ENCODE assay signal across 9 cellular contexts in genomic region chr18:63312731-63313408, GRCh38. TPM values are rescaled to one million over a fixed set of nuclear protein-coding genes. Genes with fewer than 3 reads are reported as not detected.
DNase-seq lines count a peak whose midpoint lies in the region; ATAC-seq lines count a peak whose summit lies in the region.
"Had no signal": no experiment of that assay in that cellular context is flagged by ENCODE, and none has a peak within 500 bp of the region (broad histone marks: within the 10 kb centered on the region; RNA-seq: fewer than 3 reads in every experiment).

No MANE protein-coding gene starts in this region.

- peaks cover 0 to 7% of the 10 kb centered on the region in 2 donors for H3K36me3 Mint-ChIP-seq in naive B cell

- H3K4me3 Mint-ChIP-seq in naive B cell = peak overlapping the region; percentile 59 to 99 (median 90)

- peaks cover 77 to 94% (median 89%) of the 10 kb centered on the region in 3 donors for H3K4me1 Mint-ChIP-seq in naive B cell

- H3K27ac Mint-ChIP-seq in naive B cell = peak overlapping the region; percentile 86 to 99 (median 96)

- no peaks in the 10 kb centered on the region for H3K27me3 Mint-ChIP-seq in naive B cell

- no peaks in the 10 kb centered on the region for H3K9me3 Mint-ChIP-seq in naive B cell

- peak; percentile 29 for DNase-seq in naive B cell
- no peak for DNase-seq in NCI-H82 (lab: John Stamatoyannopoulos, UW)
- no peak for DNase-seq in Ammon's horn (ENCODE audit: low spot score)
- DNase-seq in NCI-H748 (lab: John Stamatoyannopoulos, UW; ENCODE audit: unreplicated experiment) = no peak
- no peak for DNase-seq in H4 (ENCODE audit: low spot score)
- DNase-seq: stimulated activated CD4-positive, alpha-beta T cell treated with anti-CD3 and anti-CD28 coated beads, Interleukin-4, amount 100 ng/mL, for 24 hours had no signal

- ATAC-seq in GM18861 (IDR thresholded peaks at IDR 0.05; ENCODE audit: unreplicated experiment) = peak; percentile 30
- peak; percentile 28 for ATAC-seq in GM21515 (IDR thresholded peaks at IDR 0.05; ENCODE audit: unreplicated experiment)
- ATAC-seq in HG03520 (IDR thresholded peaks at IDR 0.05; ENCODE audit: unreplicated experiment) = peak; percentile 25
- ATAC-seq in naive B cell (ENCODE audit: low read depth in 2 of 2) = peak; percentile 29

RNA-seq across cellular contexts. Expression of gene BCL2, which starts 6.7 kb away (rescaled TPM):
- polyA plus RNA-seq in naive B cell (ENCODE audit: low read depth in 6 of 6) = 10 to 100 TPM; 11.8 to 43.0 (median 30.1) TPM
- total RNA-seq in H4 (2014; rRNA removed; shearing (Covaris generic)) = 2.7 and 2.9 TPM in 2 replicates

RNA-seq across cellular contexts. Expression of gene KDSR, which starts 54.1 kb away (rescaled TPM):
- 10 to 100 TPM; 18.9 to 47.1 (median 38.2) TPM for polyA plus RNA-seq in naive B cell (ENCODE audit: low read depth in 6 of 6)
- 29.1 and 32.0 TPM in 2 replicates for total RNA-seq in H4 (2014; rRNA removed; shearing (Covaris generic))
